1 cellular context compared by ENCODE assay signal in the genomic region with DNA sequence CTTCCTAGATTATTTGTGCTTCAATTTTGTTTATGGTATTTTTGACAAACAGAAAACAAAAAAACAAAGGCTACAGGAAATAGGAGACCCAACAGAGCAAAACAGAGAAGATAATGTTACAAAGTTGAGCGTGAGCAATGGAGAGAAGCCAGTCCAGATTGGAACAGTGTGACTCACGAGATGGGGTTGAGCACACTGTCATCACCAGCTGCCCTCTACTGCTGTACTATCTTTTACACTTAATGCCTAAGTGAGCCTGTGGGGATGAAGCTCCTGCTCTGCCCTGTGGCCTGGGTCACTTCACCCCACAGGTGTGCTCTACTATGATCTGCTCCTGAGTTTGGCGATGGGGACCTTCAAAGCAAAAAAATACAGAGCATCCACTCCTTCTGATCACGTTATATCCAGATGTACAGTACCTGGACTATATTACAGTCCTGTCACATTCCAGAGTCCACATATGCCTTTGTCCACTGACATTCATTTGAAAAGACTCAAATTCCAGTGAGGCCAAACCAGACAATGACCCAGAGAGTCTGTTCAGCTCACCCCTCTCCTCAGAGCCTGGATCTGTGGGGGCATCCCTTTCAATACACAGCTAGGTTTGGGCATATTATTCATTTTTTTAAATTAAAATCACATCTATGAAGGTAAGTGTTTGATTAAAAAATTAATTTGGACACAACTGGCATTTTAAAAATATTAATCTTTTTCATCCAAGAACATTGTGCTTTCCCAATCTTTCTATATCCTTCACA.
TF ChIP-seq lines count a peak whose summit lies in the region.

No MANE protein-coding gene starts in this region.

TF ChIP-seq in SK-N-SH treated with all-trans-retinoic acid at 6 μM for 48 hours, 23 proteins besides CTCF, POLR2A, EP300 and RAD21 (continued from another document):
- TF ChIP-seq, protein P1, sequence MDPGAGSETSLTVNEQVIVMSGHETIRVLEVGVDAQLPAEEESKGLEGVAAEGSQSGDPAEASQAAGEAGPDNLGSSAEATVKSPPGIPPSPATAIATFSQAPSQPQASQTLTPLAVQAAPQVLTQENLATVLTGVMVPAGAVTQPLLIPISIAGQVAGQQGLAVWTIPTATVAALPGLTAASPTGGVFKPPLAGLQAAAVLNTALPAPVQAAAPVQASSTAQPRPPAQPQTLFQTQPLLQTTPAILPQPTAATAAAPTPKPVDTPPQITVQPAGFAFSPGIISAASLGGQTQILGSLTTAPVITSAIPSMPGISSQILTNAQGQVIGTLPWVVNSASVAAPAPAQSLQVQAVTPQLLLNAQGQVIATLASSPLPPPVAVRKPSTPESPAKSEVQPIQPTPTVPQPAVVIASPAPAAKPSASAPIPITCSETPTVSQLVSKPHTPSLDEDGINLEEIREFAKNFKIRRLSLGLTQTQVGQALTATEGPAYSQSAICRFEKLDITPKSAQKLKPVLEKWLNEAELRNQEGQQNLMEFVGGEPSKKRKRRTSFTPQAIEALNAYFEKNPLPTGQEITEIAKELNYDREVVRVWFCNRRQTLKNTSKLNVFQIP (CRISPR knock-in tag; IDR thresholded peaks at IDR 0.05; ENCODE audit: borderline replicate concordance, low read depth) = no peak
- TF ChIP-seq, protein P2, sequence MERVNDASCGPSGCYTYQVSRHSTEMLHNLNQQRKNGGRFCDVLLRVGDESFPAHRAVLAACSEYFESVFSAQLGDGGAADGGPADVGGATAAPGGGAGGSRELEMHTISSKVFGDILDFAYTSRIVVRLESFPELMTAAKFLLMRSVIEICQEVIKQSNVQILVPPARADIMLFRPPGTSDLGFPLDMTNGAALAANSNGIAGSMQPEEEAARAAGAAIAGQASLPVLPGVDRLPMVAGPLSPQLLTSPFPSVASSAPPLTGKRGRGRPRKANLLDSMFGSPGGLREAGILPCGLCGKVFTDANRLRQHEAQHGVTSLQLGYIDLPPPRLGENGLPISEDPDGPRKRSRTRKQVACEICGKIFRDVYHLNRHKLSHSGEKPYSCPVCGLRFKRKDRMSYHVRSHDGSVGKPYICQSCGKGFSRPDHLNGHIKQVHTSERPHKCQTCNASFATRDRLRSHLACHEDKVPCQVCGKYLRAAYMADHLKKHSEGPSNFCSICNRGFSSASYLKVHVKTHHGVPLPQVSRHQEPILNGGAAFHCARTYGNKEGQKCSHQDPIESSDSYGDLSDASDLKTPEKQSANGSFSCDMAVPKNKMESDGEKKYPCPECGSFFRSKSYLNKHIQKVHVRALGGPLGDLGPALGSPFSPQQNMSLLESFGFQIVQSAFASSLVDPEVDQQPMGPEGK (CRISPR knock-in tag; IDR thresholded peaks at IDR 0.05; ENCODE audit: borderline replicate concordance) = no peak
- TF ChIP-seq ZNF8 (CRISPR knock-in tag; IDR thresholded peaks at IDR 0.05) (no peak), BACH2 (CRISPR knock-in tag; IDR thresholded peaks at IDR 0.05; ENCODE audit: borderline replicate concordance) (no peak)
